ENCODE assay signal across 29 cellular contexts in the genomic region with DNA sequence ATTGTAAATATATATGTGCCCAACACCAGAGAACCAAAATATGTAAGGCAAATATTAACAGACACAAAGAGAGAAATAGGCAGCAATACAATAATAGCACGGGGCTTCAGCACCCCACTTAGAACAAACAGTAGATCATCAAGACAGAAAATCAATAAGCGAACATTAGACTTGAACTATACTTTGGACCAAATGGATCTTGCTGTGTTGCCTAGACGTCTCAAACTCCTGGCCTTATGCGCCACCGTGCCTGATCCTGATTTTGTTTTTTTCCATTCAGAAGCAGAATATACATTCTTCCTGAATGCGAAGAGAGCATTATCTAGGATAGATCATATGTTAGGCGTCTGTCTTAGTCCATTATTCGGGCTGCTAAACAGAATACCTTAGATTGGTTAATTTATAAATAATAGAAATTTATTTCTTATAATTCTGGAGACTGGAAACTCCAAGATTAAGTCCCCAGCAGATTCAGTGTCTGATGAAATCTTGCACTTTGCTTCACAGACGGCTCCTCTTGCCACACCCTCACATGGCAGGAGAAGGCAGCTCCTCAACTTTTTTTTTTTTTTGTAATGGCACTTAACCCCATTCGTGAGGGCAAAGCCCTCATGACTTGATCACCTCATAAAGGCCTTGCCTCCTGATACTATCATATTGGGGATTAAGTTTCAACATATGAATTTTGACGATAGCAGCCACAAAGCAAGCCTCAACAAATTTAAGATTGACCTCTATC.
"Had no signal": no experiment of that assay in that cellular context is flagged by ENCODE, and none has a peak within 500 bp of the region (broad histone marks: within the 10 kb centered on the region; RNA-seq: fewer than 3 reads in every experiment).

No MANE protein-coding gene starts in this region.

- H3K9me3 ChIP-seq: SJCRH30 had no signal

- H3K4me3 Mint-ChIP-seq: activated CD4-positive, alpha-beta memory T cell treated with anti-CD3 and anti-CD28 coated beads, Interleukin-2, amount 10 ng/mL, durations not matched to agents 7 days and 5 days; activated CD8-positive, alpha-beta memory T cell treated with anti-CD3 and anti-CD28 coated beads, Interleukin-2, amount 10 ng/mL, durations not matched to agents 7 days and 5 days; activated naive CD8-positive, alpha-beta T cell treated with anti-CD3 and anti-CD28 coated beads for 36 hours had no signal

- H3K27ac ChIP-seq: brain microvascular endothelial cell, KMS-11, SJCRH30, SK-N-MC, WERI-Rb-1 had no signal

- H3K4me1 Mint-ChIP-seq: activated naive CD8-positive, alpha-beta T cell treated with anti-CD3 and anti-CD28 coated beads for 36 hours had no signal

- H3K4me3 ChIP-seq: SJCRH30, SK-N-MC had no signal

- DNase-seq: activated CD4-positive, alpha-beta memory T cell treated with anti-CD3 and anti-CD28 coated beads, Interleukin-2, amount 10 ng/mL, durations not matched to agents 7 days and 5 days; activated CD4-positive, alpha-beta T cell treated with anti-CD3 and anti-CD28 coated beads for 1 hour; activated CD4-positive, alpha-beta T cell treated with anti-CD3 and anti-CD28 coated beads for 48 hours; activated CD4-positive, CD25-positive, alpha-beta regulatory T cell; activated CD8-positive, alpha-beta memory T cell treated with anti-CD3 and anti-CD28 coated beads for 24 hours; activated CD8-positive, alpha-beta memory T cell treated with anti-CD3 and anti-CD28 coated beads, Interleukin-2, amount 10 ng/mL, durations not matched to agents 7 days and 5 days; activated CD8-positive, alpha-beta memory T cell treated with anti-CD3 and anti-CD28 coated beads, Interleukin-2, amount 50 U/mL, for 48 hours; activated effector memory CD4-positive, alpha-beta T cell treated with anti-CD3 and anti-CD28 coated beads, Interleukin-2, amount 50 U/mL, for 16 hours; activated naive CD4-positive, alpha-beta T cell; activated naive CD4-positive, alpha-beta T cell treated with anti-CD3 and anti-CD28 coated beads, Interleukin-2, amount 50 U/mL, for 16 hours; activated naive CD8-positive, alpha-beta T cell treated with anti-CD3 and anti-CD28 coated beads for 36 hours; activated T-cell treated with anti-CD3 and anti-CD28 coated beads, Interleukin-2, amount 50 U/mL, for 48 hours; amniotic stem cell; aorta; brain microvascular endothelial cell; central memory CD4-positive, alpha-beta T cell; NCI-H1105; NCI-H1417 treated with DMSO at 0.1 percent for 48 hours; NCI-H187 treated with DMSO at 0.1 percent for 48 hours; NCI-H2081; NCI-H345; NCI-H524 treated with DMSO at 0.1 percent for 48 hours; NK-92 treated with Interleukin-12 subunit alpha and Interleukin-12 subunit beta, amount 100 ng/mL, for 24 hours; SHP77; SJCRH30; T1000; WERI-Rb-1 had no signal

- H3K36me3 ChIP-seq: brain microvascular endothelial cell, SJCRH30, WERI-Rb-1 had no signal

- H3K4me1 ChIP-seq: SJCRH30 had no signal

- H3K27ac Mint-ChIP-seq: activated CD4-positive, alpha-beta memory T cell treated with anti-CD3 and anti-CD28 coated beads, Interleukin-2, amount 10 ng/mL, durations not matched to agents 7 days and 5 days; activated CD8-positive, alpha-beta memory T cell treated with anti-CD3 and anti-CD28 coated beads, Interleukin-2, amount 10 ng/mL, durations not matched to agents 7 days and 5 days; activated naive CD8-positive, alpha-beta T cell treated with anti-CD3 and anti-CD28 coated beads for 36 hours had no signal
